In genomic region chr11:68270334-68271022, GRCh38 we compare ENCODE assay signal across 9 cellular contexts. TPM values are rescaled to one million over a fixed set of nuclear protein-coding genes. Genes with fewer than 3 reads are reported as not detected.
A peak's percentile ranks its signal among the peaks of the same experiment; 100 is the strongest.
DNase-seq lines count a peak whose midpoint lies in the region; ATAC-seq and TF ChIP-seq lines count a peak whose summit lies in the region.
"Had no signal": no experiment of that assay in that cellular context is flagged by ENCODE, and none has a peak within 500 bp of the region (broad histone marks: within the 10 kb centered on the region; RNA-seq: fewer than 3 reads in every experiment).

No MANE protein-coding gene starts in this region.

- H3K9me3 ChIP-seq in DND-41 (ENCODE audit: insufficient read depth, low read length, severe bottlenecking) (no peaks in the 10 kb centered on the region), esophagus squamous epithelium (no peaks in the 10 kb centered on the region), trophoblast cell (ENCODE audit: insufficient read depth, low read depth, low read length) (no peaks in the 10 kb centered on the region)
- H3K9me3 ChIP-seq: neutrophil had no signal

- H2BK12ac ChIP-seq in trophoblast cell (ENCODE audit: low read length): no peak overlapping the region

- DNase-seq in DND-41: no peak
- peak; percentile 2 for DNase-seq in RWPE1 (ENCODE audit: low spot score)
- no peak for DNase-seq in esophagus squamous epithelium (lab: John Stamatoyannopoulos, UW)
- peak; percentile 41 to 59 for DNase-seq in trophoblast cell
- no peak for DNase-seq in nucleus accumbens (lab: John Stamatoyannopoulos, UW)
- DNase-seq in NCI-H2107 treated with DMSO at 0.1 percent for 48 hours (lab: John Stamatoyannopoulos, UW; ENCODE audit: unreplicated experiment): no peak
- no peak for DNase-seq in superior temporal gyrus (ENCODE audit: extremely low spot score)

- POLR2A ChIA-PET in RWPE1 (lab: Yijun Ruan, JAX; ENCODE audit: low non-redundant PET): no interaction called here

- H3K27me3 ChIP-seq in DND-41 (ENCODE audit: insufficient read depth, low read length, poor library complexity) (no peaks in the 10 kb centered on the region), esophagus squamous epithelium (no peaks in the 10 kb centered on the region), trophoblast cell (ENCODE audit: insufficient read depth, low read length) (no peaks in the 10 kb centered on the region)
- H3K27me3 ChIP-seq: neutrophil had no signal

- TF ChIP-seq CTCF in DND-41 (IDR thresholded peaks at IDR 0.05; ENCODE audit: borderline replicate concordance, extremely low read depth, low read length, poor library complexity, severe bottlenecking) (no peak), RWPE1 (conservative IDR thresholded peaks at IDR 0.05; ENCODE audit: low read depth) (no peak), esophagus squamous epithelium (IDR thresholded peaks at IDR 0.05) (no peak)

- peaks cover 9% of the 10 kb centered on the region for H3K79me2 ChIP-seq in DND-41 (ENCODE audit: insufficient read depth, low read length)
- H3K79me2 ChIP-seq in trophoblast cell (ENCODE audit: control insufficient read depth, insufficient read depth, low read length, poor library complexity): peaks cover 8% of the 10 kb centered on the region

- H3K4me3 ChIP-seq in DND-41 (ENCODE audit: low read depth in 1 of 2, low read length in 2 of 2) (peak overlapping the region; percentile 76 to 98; a peak in 3 of 4 replicates), esophagus squamous epithelium (peak overlapping the region in 3 of 4 donors; percentile 73 to 95 (median 85)), trophoblast cell (ENCODE audit: low read depth, low read length) (no peak overlapping the region)

- no peak for ATAC-seq in DND-41 (ENCODE audit: insufficient read depth, low read depth)
- no peak for ATAC-seq in HG03432 (IDR thresholded peaks at IDR 0.05; ENCODE audit: unreplicated experiment)

- peak overlapping the region; percentile 50 for H4K8ac ChIP-seq in trophoblast cell (ENCODE audit: low read depth, low read length)

- H2AK5ac ChIP-seq in trophoblast cell (ENCODE audit: low read length): no peak overlapping the region

- no peak overlapping the region for H4K91ac ChIP-seq in trophoblast cell (ENCODE audit: low read depth, low read length)

- 0 out of 2 replicates have a peak overlapping the region, but pooled peaks have one; percentile 49 for H2AFZ ChIP-seq in DND-41 (ENCODE audit: low read depth, low read length)
- H2AFZ ChIP-seq in trophoblast cell (ENCODE audit: insufficient read depth, low read length, poor library complexity): no peak overlapping the region

- H3K4me1 ChIP-seq in DND-41 (ENCODE audit: insufficient read depth, low read length): peaks cover 32% of the 10 kb centered on the region
- peaks cover 9 to 42% (median 17%) of the 10 kb centered on the region in 3 donors for H3K4me1 ChIP-seq in esophagus squamous epithelium
- H3K4me1 ChIP-seq in trophoblast cell (ENCODE audit: control insufficient read depth in 1 of 2, insufficient read depth in 2 of 2, low read length in 2 of 2): peaks cover 0 to 4% of the 10 kb centered on the region in 2 experiments

- H3K36me3 ChIP-seq in DND-41 (ENCODE audit: insufficient read depth, low read length): peaks cover 18% of the 10 kb centered on the region
- peaks cover 0 to 29% (median 6%) of the 10 kb centered on the region in 3 donors for H3K36me3 ChIP-seq in esophagus squamous epithelium
- H3K36me3 ChIP-seq in trophoblast cell (ENCODE audit: control insufficient read depth in 1 of 2, insufficient read depth in 2 of 2, low read length in 2 of 2): peaks cover 23 to 25% of the 10 kb centered on the region in 2 experiments

- no peak overlapping the region for H2BK120ac ChIP-seq in trophoblast cell (ENCODE audit: insufficient read depth, low read length, poor library complexity)

- H3K4me2 ChIP-seq in DND-41 (ENCODE audit: insufficient read depth, low read length): peak overlapping the region; percentile 95
- peak overlapping the region; percentile 92 for H3K4me2 ChIP-seq in trophoblast cell (ENCODE audit: low read length)

- no peak overlapping the region for H3K23ac ChIP-seq in trophoblast cell (ENCODE audit: low read length)

- H3K18ac ChIP-seq in trophoblast cell (ENCODE audit: low read length): peak overlapping the region; percentile 70

- peaks cover 11% of the 10 kb centered on the region for H3K79me1 ChIP-seq in trophoblast cell (ENCODE audit: low read length)

- intact Hi-C loops in esophagus squamous epithelium (cut with DNase I): no loop called here

- peak overlapping the region; percentile 95 for H3K9ac ChIP-seq in DND-41 (ENCODE audit: low read depth, low read length)
- H3K9ac ChIP-seq in trophoblast cell (ENCODE audit: low read length): no peak overlapping the region

- peak overlapping the region; percentile 69 for H3K4ac ChIP-seq in trophoblast cell (ENCODE audit: low read depth, low read length)

- no peak overlapping the region for H2BK5ac ChIP-seq in trophoblast cell (ENCODE audit: low read depth, low read length, poor library complexity)

- H4K20me1 ChIP-seq in DND-41 (ENCODE audit: insufficient read depth, low read length): peaks cover 4% of the 10 kb centered on the region

- TF ChIP-seq POLR2A in esophagus squamous epithelium (IDR thresholded peaks at IDR 0.05): no peak

- H3K14ac ChIP-seq in trophoblast cell (ENCODE audit: low read length): no peak overlapping the region

- 75 to 76% methylated on average over 6 to 7 of the region's 7 CpGs for WGBS in esophagus squamous epithelium, 2 donors
- no CpG with 5 or more reads among the region's 7 CpGs for WGBS in trophoblast cell (ENCODE audit: extremely low coverage, insufficient coverage, insufficient read length)

- H4K12ac ChIP-seq in trophoblast cell (ENCODE audit: low read depth, low read length): no peak overlapping the region

- CTCF ChIA-PET in RWPE1 (lab: Yijun Ruan, JAX): interaction anchor here (0.6 to 2.7 kb wide), 5 partner anchors 12 to 1143 kb away, joined by 3 to 19 read pairs (median 7); no protein-coding TSS in a partner anchor

- H3K27ac ChIP-seq in DND-41 (ENCODE audit: low read length): peak overlapping the region; percentile 44; the same call in 1 of the 2 replicates
- no peak overlapping the region for H3K27ac ChIP-seq in RWPE1
- H3K27ac ChIP-seq in esophagus squamous epithelium: peak overlapping the region; percentile 94 to 99 (median 97)
- no peak overlapping the region for H3K27ac ChIP-seq in trophoblast cell (ENCODE audit: low read depth, low read length)

RNA-seq across cellular contexts. Expression of gene C11orf24, which starts 1.3 kb away (rescaled TPM):
- total RNA-seq in esophagus squamous epithelium: 10 to 100 TPM; 11.4 to 23.3 (median 12.6) TPM
- polyA plus RNA-seq in trophoblast cell (2013): 50.4 and 51.7 TPM in 2 replicates

RNA-seq across cellular contexts. Expression of gene LRP5, which starts 41.9 kb away (rescaled TPM):
- 10 to 100 TPM; 13.7 to 24.0 (median 20.9) TPM for total RNA-seq in esophagus squamous epithelium
- 16.1 and 17.7 TPM in 2 replicates for polyA plus RNA-seq in trophoblast cell (2013)

RNA-seq across cellular contexts. Expression of gene KMT5B, which starts 57.4 kb away (rescaled TPM):
- total RNA-seq in esophagus squamous epithelium: 10 to 100 TPM; 18.4 to 37.6 (median 21.9) TPM
- polyA plus RNA-seq in trophoblast cell (2013): 33.8 and 36.8 TPM in 2 replicates

Comparison
In these comparisons a context has a peak if more than half of its experiments do, and no peak if none do; other contexts are left out.
1. DNase-seq: peak in RWPE1 (single experiment) and trophoblast cell (2 of 2); none in DND-41 (single experiment), esophagus squamous epithelium (single experiment), nucleus accumbens (0 of 56), NCI-H2107 treated with DMSO at 0.1 percent for 48 hours (single experiment) and superior temporal gyrus (single experiment).
2. H3K27ac ChIP-seq: peak in DND-41 (single experiment) and esophagus squamous epithelium (4 of 4); none in RWPE1 (single experiment) and trophoblast cell (single experiment).